In the genomic region with DNA sequence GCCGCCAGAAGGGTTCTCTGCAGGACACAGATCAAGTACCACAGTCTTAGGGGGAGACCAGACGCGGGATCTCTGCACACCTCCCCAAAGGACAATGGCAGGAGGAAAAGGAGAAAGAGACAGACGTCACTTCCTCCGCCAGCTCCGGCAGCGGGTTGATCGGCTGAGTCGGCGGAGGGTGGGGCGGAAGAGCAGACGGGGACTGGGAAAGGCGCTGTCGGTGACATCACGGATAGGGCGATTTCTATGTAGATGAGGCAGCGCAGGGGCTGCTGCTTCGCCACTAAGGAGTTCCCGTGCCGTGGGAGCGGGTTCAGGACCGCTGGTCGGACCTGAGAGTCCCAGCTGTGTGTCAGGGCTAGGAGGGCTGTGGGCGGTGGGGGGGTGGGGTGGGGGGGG, we compare ENCODE assay signal across 10 cellular contexts. TPM values are rescaled to one million over a fixed set of nuclear protein-coding genes. Genes with fewer than 3 reads are reported as not detected.
DNase-seq lines count a peak whose midpoint lies in the region; ATAC-seq, FAIRE-seq and TF ChIP-seq lines count a peak whose summit lies in the region.
"Not testable (repeated sequence)": the region's sequence is repeated elsewhere in the genome, so short reads cannot be mapped to it uniquely, and the experiment has no call there.
"Had no signal": no experiment of that assay in that cellular context is flagged by ENCODE, and none has a peak within 500 bp of the region (broad histone marks: within the 10 kb centered on the region; RNA-seq: fewer than 3 reads in every experiment).

No MANE protein-coding gene starts in this region.

- not testable (repeated sequence) for TF ChIP-seq EP300 in K562 (IDR thresholded peaks at IDR 0.05; ENCODE audit: low read length)

- H3K27ac ChIP-seq in AG04450 (ENCODE audit: low read depth, low read length) (peak overlapping the region; percentile 61), K562 (ENCODE audit: extremely low read depth, low read depth, low read length) (peak overlapping the region; percentile 59; the same call in 2 of the 3 replicates)
- not testable (repeated sequence) for H3K27ac ChIP-seq in kidney (ENCODE audit: low read depth in 2 of 2, low read length in 2 of 2)

- WGBS in K562 (ENCODE audit: insufficient coverage, low coverage, missing lambda C conversion rate) = 0% methylated on average over 5 of the region's 24 CpGs

- TF ChIP-seq CTCF in AG04450 (IDR thresholded peaks at IDR 0.05; ENCODE audit: low read depth, low read length); WI38 (IDR thresholded peaks at IDR 0.05; ENCODE audit: low read depth, low read length); K562 (IDR thresholded peaks at IDR 0.05 in 2 of 3, conservative IDR thresholded peaks at IDR 0.05 in 1 of 3; ENCODE audit: insufficient read depth in 2 of 3, low read depth in 1 of 3, low read length in 3 of 3); kidney (IDR thresholded peaks at IDR 0.05; ENCODE audit: borderline replicate concordance, extremely low read depth, insufficient read depth): not testable (repeated sequence)

- H3K27me3 ChIP-seq in AG04450 (ENCODE audit: control insufficient read depth, insufficient read depth, low read length); K562 (ENCODE audit: control insufficient read depth in 2 of 2, insufficient read depth in 2 of 2, low read length in 2 of 2): not testable (repeated sequence)

- CTCF ChIA-PET in AG04450 (lab: Charles Lee); K562 (lab: Yijun Ruan, JAX; ENCODE audit: low intra/inter-chr PET ratio): not testable (repeated sequence)

- not testable (repeated sequence) for H3K79me2 ChIP-seq in K562 (ENCODE audit: control insufficient read depth, insufficient read depth, low read length)

- peak; percentile 19 for FAIRE-seq in K562 (lab: Jason Lieb, UNC)
- not testable (repeated sequence) for FAIRE-seq in kidney (lab: Jason Lieb, UNC)

- not testable (repeated sequence) for H4K20me1 ChIP-seq in K562 (replicated peaks; ENCODE audit: control insufficient read depth, insufficient read depth, low read length)

- H3K9ac ChIP-seq in K562 (ENCODE audit: insufficient read depth in 1 of 2, low read depth in 2 of 2, low read length in 2 of 2); kidney (ENCODE audit: low read length in 2 of 2): not testable (repeated sequence)

- H3K4me2 ChIP-seq in K562 (ENCODE audit: insufficient read depth, low read length) = peak overlapping the region; percentile 37; the same call in 1 of the 2 replicates

- TF ChIP-seq POLR2A in K562 (conservative IDR thresholded peaks at IDR 0.05) = not testable (repeated sequence)

- not testable (repeated sequence) for DNase-seq in AG04450 (ENCODE audit: low read depth, low spot score); K562 (ENCODE audit: extremely low read depth in 1 of 4, low spot score in 3 of 4)
- DNase-seq in NCI-H446 treated with DMSO at 0.1 percent for 48 hours (lab: John Stamatoyannopoulos, UW) = peak; percentile 54
- DNase-seq in kidney = peak; percentile 85
- peak; percentile 33 to 47 for DNase-seq in stimulated activated CD4-positive, alpha-beta T cell treated with anti-CD3 and anti-CD28 coated beads, Interleukin-12 subunit alpha, Interleukin-12 subunit beta, amount 100 ng/mL, for 24 hours (ENCODE audit: low read depth in 2 of 2)

- not testable (repeated sequence) for H3K9me3 ChIP-seq in AG04450 (ENCODE audit: control insufficient read depth, insufficient read depth, low read length); K562 (replicated peaks; ENCODE audit: control insufficient read depth, insufficient read depth, low read depth, low read length); kidney (ENCODE audit: control insufficient read depth in 1 of 2, low read length in 2 of 2)

- not testable (repeated sequence) for H3K4me1 ChIP-seq in K562 (replicated peaks in 1 of 2; ENCODE audit: control insufficient read depth in 2 of 2, insufficient read depth in 2 of 2, low read length in 2 of 2); kidney (ENCODE audit: control insufficient read depth in 1 of 2, insufficient read depth in 1 of 2, low read depth in 1 of 2, low read length in 2 of 2)

- POLR2A ChIA-PET in AG04450 (lab: Yijun Ruan, JAX) (interaction anchor here (1.0 to 1.3 kb wide), 2 partner anchors 729 to 869 kb away, joined by 4 to 7 read pairs; no protein-coding TSS in a partner anchor), K562 (lab: Yijun Ruan, JAX) (interaction anchor here (1.1 kb wide), 3 partner anchors 185 to 868 kb away, joined by 3 to 7 read pairs (median 5); no protein-coding TSS in a partner anchor)

- in situ Hi-C loops in K562 (cut with MboI) = not testable (repeated sequence)

- not testable (repeated sequence) for TF ChIP-seq RAD21 in K562 (CRISPR knock-in tag; conservative IDR thresholded peaks at IDR 0.05 in 1 of 2, IDR thresholded peaks at IDR 0.05 in 1 of 2)

- ATAC-seq in GM19455 (IDR thresholded peaks at IDR 0.05; ENCODE audit: unreplicated experiment) (peak; percentile 63), HG03342 (IDR thresholded peaks at IDR 0.05; ENCODE audit: unreplicated experiment) (peak; percentile 60), K562 (peak; percentile 77)

- not testable (repeated sequence) for H3K9me1 ChIP-seq in K562 (ENCODE audit: control insufficient read depth, insufficient read depth, low read length)

- intact Hi-C loops in K562 (cut with micrococcal nuclease); kidney (cut with DNase I): not testable (repeated sequence)

- H3K36me3 ChIP-seq in K562 (ENCODE audit: control insufficient read depth, insufficient read depth, low read length); kidney (ENCODE audit: control insufficient read depth in 1 of 2, insufficient read depth in 2 of 2, low read length in 2 of 2): not testable (repeated sequence)

- H3K4me3 ChIP-seq in AG04450 (ENCODE audit: low read depth, low read length) = peak overlapping the region; percentile 61
- H3K4me3 ChIP-seq in WI38 (ENCODE audit: low read depth, low read length) = peak overlapping the region; percentile 51
- peak overlapping the region; percentile 13; the same call in 1 of the 2 replicates for H3K4me3 ChIP-seq in K562
- H3K4me3 ChIP-seq in kidney (ENCODE audit: low read length in 2 of 2) = peak overlapping the region in 1 of 2 donors; percentile 39

- peak overlapping the region; percentile 66; the same call in 1 of the 2 replicates for H2AFZ ChIP-seq in K562 (ENCODE audit: low read depth, low read length)

- not testable (repeated sequence) for BruUV-seq in K562 (replicated peaks; lab: Mats Ljungman, UMichigan)

TF ChIP-seq in K562, 482 proteins besides CTCF, POLR2A, EP300 and RAD21 (continues in another document):
- TF ChIP-seq, protein P1, sequence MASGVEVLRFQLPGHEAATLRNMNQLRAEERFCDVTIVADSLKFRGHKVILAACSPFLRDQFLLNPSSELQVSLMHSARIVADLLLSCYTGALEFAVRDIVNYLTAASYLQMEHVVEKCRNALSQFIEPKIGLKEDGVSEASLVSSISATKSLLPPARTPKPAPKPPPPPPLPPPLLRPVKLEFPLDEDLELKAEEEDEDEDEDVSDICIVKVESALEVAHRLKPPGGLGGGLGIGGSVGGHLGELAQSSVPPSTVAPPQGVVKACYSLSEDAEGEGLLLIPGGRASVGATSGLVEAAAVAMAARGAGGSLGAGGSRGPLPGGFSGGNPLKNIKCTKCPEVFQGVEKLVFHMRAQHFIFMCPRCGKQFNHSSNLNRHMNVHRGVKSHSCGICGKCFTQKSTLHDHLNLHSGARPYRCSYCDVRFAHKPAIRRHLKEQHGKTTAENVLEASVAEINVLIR (CRISPR knock-in tag; IDR thresholded peaks at IDR 0.05) = peak; percentile 47; the same call in 1 of the 2 replicates

RNA-seq across cellular contexts. Expression of gene PPIAL4D, which starts 38.7 kb away (rescaled TPM):
- polyA plus RNA-seq in AG04450 (2011; rRNA removed) = not detected in 2 replicates
- polyA minus RNA-seq in AG04450 (2011; rRNA and poly(A)+ RNA removed) = not detected in 2 replicates
- total RNA-seq in K562 (2011; cell fraction: chromatin; rRNA removed; ENCODE audit: low replicate concordance) = not detected in 2 replicates
- total RNA-seq in K562 (2011; cell fraction: nucleolus; rRNA removed) = not detected in 2 replicates
- not detected in 2 replicates for total RNA-seq in K562 (2011; cell fraction: nucleoplasm; rRNA removed)
- not detected in 2 replicates for total RNA-seq in K562 (2014; rRNA removed)
- total RNA-seq in K562 (2014; rRNA removed; fragmentation: Illumina TruSeq; extraction: Trizol) = not detected in 2 replicates
- total RNA-seq in K562 (2015; rRNA removed; fragmentation: Illumina TruSeq; extraction: Trizol) = not detected in 2 replicates
- not detected in 2 replicates for total RNA-seq in K562 (2021)
- polyA plus RNA-seq in K562 (2011; rRNA removed) = not detected in 2 replicates
- polyA plus RNA-seq in K562 (2011; cell fraction: cytosol; rRNA removed) = not detected in 2 replicates
- polyA plus RNA-seq in K562 (2011; cell fraction: nucleus; rRNA removed) = not detected in 2 replicates
- polyA plus RNA-seq in K562 (2012) = not detected in 2 replicates
- polyA plus RNA-seq in K562 (2014; fragmentation: Illumina TruSeq; extraction: Trizol) = not detected in 2 replicates
- not detected for polyA plus RNA-seq in K562 (2014; fragmentation: Nextera tagmentation; extraction: Ambion mirVana)
- polyA plus RNA-seq in K562 (2014; rRNA removed) = not detected in 2 replicates
- polyA minus RNA-seq in K562 (2011; rRNA and poly(A)+ RNA removed) = not detected in 2 replicates
- polyA minus RNA-seq in K562 (2011; cell fraction: cytosol; rRNA and poly(A)+ RNA removed) = not detected in 2 replicates
- polyA minus RNA-seq in K562 (2011; cell fraction: nucleus; rRNA and poly(A)+ RNA removed) = not detected in 2 replicates
- total RNA-seq in kidney = not detected
- not detected for polyA plus RNA-seq in kidney (ENCODE audit: insufficient read depth, low read depth, low replicate concordance)
- total RNA-seq: H7; T-helper 2 cell treated with Interferon-gamma antibody and Interleukin-4, amounts not matched to agents 100 ng/mL and 5 ng/mL, for 36 hours had no signal
